8 cellular contexts compared by ENCODE assay signal in genomic region chr6:135506270-135506997, GRCh38. TPM values are rescaled to one million over a fixed set of nuclear protein-coding genes. Genes with fewer than 3 reads are reported as not detected.
DNase-seq lines count a peak whose midpoint lies in the region; ATAC-seq and TF ChIP-seq lines count a peak whose summit lies in the region.

No MANE protein-coding gene starts in this region.

- no peaks in the 10 kb centered on the region for H3K36me3 ChIP-seq in colonic mucosa

- H3K4me1 ChIP-seq in colonic mucosa = no peaks in the 10 kb centered on the region

- DNase-seq in activated CD8-positive, alpha-beta memory T cell treated with anti-CD3 and anti-CD28 coated beads, Interleukin-2, amount 50 U/mL, for 1 hour (ENCODE audit: extremely low read depth) = peak; percentile 8
- no peak for DNase-seq in activated CD8-positive, alpha-beta memory T cell treated with anti-CD3 and anti-CD28 coated beads, Interleukin-2, amount 50 U/mL, for 48 hours
- peak; percentile 21 for DNase-seq in HPDE6-E6E7 (ENCODE audit: extremely low spot score)
- DNase-seq in OCI-M1 (lab: John Stamatoyannopoulos, UW) = peak; percentile 87
- DNase-seq in colonic mucosa = no peak
- DNase-seq in midbrain (lab: John Stamatoyannopoulos, UW) = peak; percentile 18
- DNase-seq in stimulated activated CD4-positive, alpha-beta T cell treated with anti-CD3 and anti-CD28 coated beads, Interleukin-4, amount 100 ng/mL, for 4 hours = no peak

- peak overlapping the region; percentile 77 for H3K27ac ChIP-seq in colonic mucosa

- no peaks in the 10 kb centered on the region for H3K9me3 ChIP-seq in colonic mucosa

- peak; percentile 59 for TF ChIP-seq CTCF in colonic mucosa (IDR thresholded peaks at IDR 0.05)

- H3K9ac ChIP-seq in colonic mucosa (ENCODE audit: low read depth in 2 of 2, low read length in 2 of 2) = peak overlapping the region in 1 of 2 donors; percentile 19

- peak; percentile 90 for ATAC-seq in GM21528 (IDR thresholded peaks at IDR 0.05; ENCODE audit: low FRiP score, unreplicated experiment)

- no peak overlapping the region for H3K4me3 ChIP-seq in colonic mucosa

- H3K27me3 ChIP-seq in colonic mucosa = no peaks in the 10 kb centered on the region

- intact Hi-C loops in colonic mucosa (cut with DNase I) = loop anchor here (10.0 kb wide), 1 partner anchor 718 kb away; no protein-coding TSS in a partner anchor

RNA-seq across cellular contexts. Expression of gene AHI1, which starts 8.9 kb away (rescaled TPM):
- 10 to 100 TPM; 21.0 to 25.5 TPM for total RNA-seq in colonic mucosa

Comparison
In these comparisons a context has a peak if more than half of its experiments do, and no peak if none do; other contexts are left out.
1. DNase-seq: peak in activated CD8-positive, alpha-beta memory T cell treated with anti-CD3 and anti-CD28 coated beads, Interleukin-2, amount 50 U/mL, for 1 hour (single experiment), HPDE6-E6E7 (single experiment), OCI-M1 (single experiment) and midbrain (single experiment); none in activated CD8-positive, alpha-beta memory T cell treated with anti-CD3 and anti-CD28 coated beads, Interleukin-2, amount 50 U/mL, for 48 hours (single experiment), colonic mucosa (single experiment) and stimulated activated CD4-positive, alpha-beta T cell treated with anti-CD3 and anti-CD28 coated beads, Interleukin-4, amount 100 ng/mL, for 4 hours (0 of 2).